ENCODE assay signal across 20 cellular contexts in the genomic region with DNA sequence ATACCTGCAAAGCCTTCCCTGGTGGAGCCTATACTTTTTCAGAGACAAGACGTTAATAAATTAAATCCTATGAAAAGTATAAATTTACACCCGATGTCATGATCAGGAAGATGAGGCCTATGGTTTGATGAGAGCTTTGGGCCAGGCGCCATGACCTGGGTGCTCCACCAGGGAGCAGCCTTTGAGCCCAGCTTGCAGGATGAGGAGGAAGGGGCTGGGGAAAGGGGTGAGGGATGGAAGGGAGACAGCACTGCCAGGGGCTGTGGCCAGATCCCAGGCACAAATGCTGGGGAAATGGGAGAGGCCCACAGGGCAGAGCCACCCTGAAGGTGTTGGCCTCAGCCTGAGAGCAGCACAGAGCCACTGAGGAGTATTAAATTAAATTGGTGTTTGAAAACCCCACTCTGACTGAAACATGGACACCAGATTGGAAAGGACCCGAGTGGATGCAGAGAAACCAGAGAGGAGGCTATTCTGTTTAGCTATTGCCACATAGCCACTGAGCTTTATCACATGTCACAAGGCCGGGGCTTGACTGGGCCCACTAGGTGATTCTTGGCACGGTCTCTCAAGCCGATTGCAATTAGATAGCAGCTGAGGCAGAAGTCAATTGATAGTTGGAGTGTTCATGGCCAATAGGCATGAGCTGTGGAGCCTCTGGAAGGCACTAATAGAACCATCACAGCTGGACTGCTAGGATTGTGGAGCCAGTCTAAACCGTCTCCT. TPM values are rescaled to one million over a fixed set of nuclear protein-coding genes. Genes with fewer than 3 reads are reported as not detected.
DNase-seq lines count a peak whose midpoint lies in the region; ATAC-seq, FAIRE-seq and TF ChIP-seq lines count a peak whose summit lies in the region.
"Had no signal": no experiment of that assay in that cellular context is flagged by ENCODE, and none has a peak within 500 bp of the region (broad histone marks: within the 10 kb centered on the region; RNA-seq: fewer than 3 reads in every experiment).

No MANE protein-coding gene starts in this region.

- H4K91ac ChIP-seq in H9 (ENCODE audit: insufficient read length, low read depth, low read length) = no peak overlapping the region

- H2BK12ac ChIP-seq in H9 (ENCODE audit: insufficient read length, low read depth, low read length) = no peak overlapping the region

- H2BK5ac ChIP-seq in H9 (ENCODE audit: insufficient read length, low read length) (no peak overlapping the region), mesendoderm (ENCODE audit: low read length) (no peak overlapping the region)

- H3K27ac ChIP-seq in C4-2B = no peak overlapping the region
- no peak overlapping the region for H3K27ac ChIP-seq in H9 (ENCODE audit: insufficient read length, low read depth, low read length)
- H3K27ac ChIP-seq in K562 (ENCODE audit: extremely low read depth, low read depth, low read length) = no peak overlapping the region
- H3K27ac ChIP-seq in mesendoderm (ENCODE audit: low read depth, low read length) = no peak overlapping the region
- H3K27ac ChIP-seq in lower lobe of right lung = no peak overlapping the region
- H3K27ac ChIP-seq: prostate gland, SJSA1, tibial nerve had no signal

- H3K79me2 ChIP-seq in H9 (ENCODE audit: insufficient read depth, low read length) = no peaks in the 10 kb centered on the region
- no peaks in the 10 kb centered on the region for H3K79me2 ChIP-seq in K562 (ENCODE audit: control insufficient read depth, insufficient read depth, low read length)
- no peaks in the 10 kb centered on the region for H3K79me2 ChIP-seq in mesendoderm (ENCODE audit: control insufficient read depth, insufficient read depth, low read length)

- no peaks in the 10 kb centered on the region for H3K79me1 ChIP-seq in H9 (ENCODE audit: insufficient read depth, low read depth, low read length, poor library complexity, severe bottlenecking)
- no peaks in the 10 kb centered on the region for H3K79me1 ChIP-seq in mesendoderm (ENCODE audit: low read length)

- H2BK120ac ChIP-seq in H9 (ENCODE audit: low read depth, low read length, poor library complexity, severe bottlenecking) = no peak overlapping the region
- H2BK120ac ChIP-seq in mesendoderm (ENCODE audit: low read depth, low read length) = no peak overlapping the region

- no peaks in the 10 kb centered on the region for H3K36me3 Mint-ChIP-seq in H9 (ENCODE audit: insufficient read depth in 1 of 3, low read depth in 3 of 3)
- no peaks in the 10 kb centered on the region for H3K36me3 Mint-ChIP-seq in Caco-2 (ENCODE audit: insufficient read depth, unreplicated experiment)

- H3K18ac ChIP-seq in H9 (ENCODE audit: insufficient read length, low read depth, low read length) (no peak overlapping the region), mesendoderm (ENCODE audit: low read length) (no peak overlapping the region)

- TF ChIP-seq EP300 in K562 (IDR thresholded peaks at IDR 0.05; ENCODE audit: low read length) = no peak

- TF ChIP-seq POLR2A in K562 (conservative IDR thresholded peaks at IDR 0.05) = no peak

- CTCF ChIA-PET in K562 (lab: Yijun Ruan, JAX; ENCODE audit: low intra/inter-chr PET ratio) (no interaction called here), Caco-2 (lab: Charles Lee) (interaction anchor here (0.7 kb wide), 1 partner anchor 9 kb away, joined by 4 read pairs; a partner anchor contains a TSS)

- DNase-seq in H9 (peak; percentile 54), K562 (ENCODE audit: extremely low read depth in 1 of 4, low spot score in 3 of 4) (peak in 2 of 4 experiments; percentile 34 to 35), mesendoderm (peak; percentile 23), lower lobe of right lung (no peak), Caco-2 (no peak)
- DNase-seq: activated CD4-positive, alpha-beta memory T cell treated with anti-CD3 and anti-CD28 coated beads, Interleukin-2, amount 10 ng/mL, durations not matched to agents 7 days and 5 days; C1 segment of cervical spinal cord; effector memory CD4-positive, alpha-beta T cell; GOT3; kidney; NCI-H2081 treated with DMSO at 0.1 percent for 48 hours; NK-92 treated with Interleukin-12 subunit alpha and Interleukin-12 subunit beta, amount 100 ng/mL, for 24 hours had no signal

- H3K36me3 ChIP-seq in K562 (ENCODE audit: control insufficient read depth, insufficient read depth, low read length) (no peaks in the 10 kb centered on the region), mesendoderm (ENCODE audit: control insufficient read depth, insufficient read depth, low read length) (no peaks in the 10 kb centered on the region), lower lobe of right lung (no peaks in the 10 kb centered on the region), Caco-2 (ENCODE audit: control insufficient read depth, insufficient read depth, low read length) (no peaks in the 10 kb centered on the region)
- H3K36me3 ChIP-seq: prostate gland, SJSA1, tibial nerve had no signal

- ATAC-seq in K562 (0 out of 3 replicates have a peak, but pooled peaks have one; percentile 19), GM18907 (IDR thresholded peaks at IDR 0.05; ENCODE audit: unreplicated experiment) (no peak), HG02852 (IDR thresholded peaks at IDR 0.05; ENCODE audit: unreplicated experiment) (no peak), lower lobe of right lung (no peak)
- ATAC-seq: activated T-helper 17 cell treated with anti-CD3 and anti-CD28 coated beads, Interleukin-2, amount 50 U/mL, for 72 hours had no signal

- intact Hi-C loops in K562 (cut with micrococcal nuclease) = no loop called here
- intact Hi-C loops in lower lobe of right lung (cut with DNase I) = no loop called here
- intact Hi-C loops in Caco-2 (cut with micrococcal nuclease; ENCODE audit: unreplicated experiment) = no loop called here

- POLR2A ChIA-PET in K562 (lab: Yijun Ruan, JAX) (no interaction called here), Caco-2 (lab: Charles Lee) (no interaction called here)

- H3K27me3 Mint-ChIP-seq in H9 (ENCODE audit: low read depth) (peaks cover 60% of the 10 kb centered on the region), Caco-2 (ENCODE audit: insufficient read depth, unreplicated experiment) (no peaks in the 10 kb centered on the region)
- H3K27me3 Mint-ChIP-seq: activated CD4-positive, alpha-beta memory T cell treated with anti-CD3 and anti-CD28 coated beads, Interleukin-2, amount 10 ng/mL, durations not matched to agents 7 days and 5 days had no signal

- WGBS in H9 (ENCODE audit: extremely low coverage, insufficient read length, low lambda C conversion rate) = no CpG with 5 or more reads among the region's 8 CpGs
- WGBS in K562 (ENCODE audit: insufficient coverage, low coverage, missing lambda C conversion rate) = 10% methylated on average over 8 of the region's 8 CpGs
- no CpG with 5 or more reads among the region's 8 CpGs for WGBS in mesendoderm (ENCODE audit: extremely low coverage, insufficient coverage, low lambda C conversion rate)

- H3K27ac Mint-ChIP-seq in H9 (no peak overlapping the region), Caco-2 (ENCODE audit: unreplicated experiment) (no peak overlapping the region)
- H3K27ac Mint-ChIP-seq: activated CD4-positive, alpha-beta memory T cell treated with anti-CD3 and anti-CD28 coated beads, Interleukin-2, amount 10 ng/mL, durations not matched to agents 7 days and 5 days; activated T-helper 17 cell treated with anti-CD3 and anti-CD28 coated beads, Interleukin-2, amount 50 U/mL, for 72 hours had no signal

- H3K14ac ChIP-seq in H9 (ENCODE audit: insufficient read depth, low read length) = no peak overlapping the region

- H2BK20ac ChIP-seq in H9 (ENCODE audit: low read depth, low read length, poor library complexity, severe bottlenecking) = no peak overlapping the region

- no peaks in the 10 kb centered on the region for H3K9me1 ChIP-seq in K562 (ENCODE audit: control insufficient read depth, insufficient read depth, low read length)

- peaks cover 7 to 8% of the 10 kb centered on the region in 2 experiments for H3K4me1 Mint-ChIP-seq in H9
- H3K4me1 Mint-ChIP-seq in Caco-2 (ENCODE audit: low read depth, unreplicated experiment) = no peaks in the 10 kb centered on the region
- H3K4me1 Mint-ChIP-seq: activated CD4-positive, alpha-beta memory T cell treated with anti-CD3 and anti-CD28 coated beads, Interleukin-2, amount 10 ng/mL, durations not matched to agents 7 days and 5 days; activated T-helper 17 cell treated with anti-CD3 and anti-CD28 coated beads, Interleukin-2, amount 50 U/mL, for 72 hours had no signal

- no peak overlapping the region for H3K23ac ChIP-seq in H9 (ENCODE audit: insufficient read length, low read depth, low read length)
- no peak overlapping the region for H3K23ac ChIP-seq in mesendoderm (ENCODE audit: low read length)

- peak; percentile 24 for TF ChIP-seq CTCF in C4-2B (conservative IDR thresholded peaks at IDR 0.05)
- TF ChIP-seq CTCF in H9 (conservative IDR thresholded peaks at IDR 0.05) = peak; percentile 67; the same call in 2 of the 3 replicates
- TF ChIP-seq CTCF in K562 (IDR thresholded peaks at IDR 0.05 in 2 of 3, conservative IDR thresholded peaks at IDR 0.05 in 1 of 3; ENCODE audit: insufficient read depth in 2 of 3, low read depth in 1 of 3, low read length in 3 of 3) = peak in 2 of 3 experiments; percentile 34 to 45; a peak in 4 of 6 replicates
- TF ChIP-seq CTCF in lower lobe of right lung (IDR thresholded peaks at IDR 0.05) = no peak
- peak in 1 of 2 experiments; percentile 2 for TF ChIP-seq CTCF in Caco-2 (IDR thresholded peaks at IDR 0.05; ENCODE audit: insufficient read depth in 1 of 2, low read depth in 1 of 2, low read length in 1 of 2, severe bottlenecking in 1 of 2, unreplicated experiment in 1 of 2)

- H3K4me3 Mint-ChIP-seq in H9 (no peak overlapping the region; a peak in 1 of 5 replicates), Caco-2 (ENCODE audit: unreplicated experiment) (no peak overlapping the region)
- H3K4me3 Mint-ChIP-seq: activated CD4-positive, alpha-beta memory T cell treated with anti-CD3 and anti-CD28 coated beads, Interleukin-2, amount 10 ng/mL, durations not matched to agents 7 days and 5 days; activated T-helper 17 cell treated with anti-CD3 and anti-CD28 coated beads, Interleukin-2, amount 50 U/mL, for 72 hours had no signal

- H4K20me1 ChIP-seq in H9 (ENCODE audit: control insufficient read depth, insufficient read depth, insufficient read length) = no peaks in the 10 kb centered on the region
- no peaks in the 10 kb centered on the region for H4K20me1 ChIP-seq in K562 (replicated peaks; ENCODE audit: control insufficient read depth, insufficient read depth, low read length)

- H4K8ac ChIP-seq in H9 (replicated peaks; ENCODE audit: insufficient read length, low read depth, low read length) (no peak overlapping the region), mesendoderm (ENCODE audit: low read depth, low read length) (no peak overlapping the region)

- no peak overlapping the region for H3K4me2 ChIP-seq in H9 (ENCODE audit: insufficient read depth, insufficient read length, low read length)
- H3K4me2 ChIP-seq in K562 (ENCODE audit: insufficient read depth, low read length) = no peak overlapping the region
- no peak overlapping the region for H3K4me2 ChIP-seq in mesendoderm (ENCODE audit: low read length)

- BruUV-seq in K562 (replicated peaks; lab: Mats Ljungman, UMichigan) (no TSS peak), Caco-2 (replicated peaks; lab: Mats Ljungman, UMichigan) (no TSS peak)

- H3K27me3 ChIP-seq in H9 (ENCODE audit: insufficient read depth, low read length) (no peaks in the 10 kb centered on the region), K562 (ENCODE audit: control insufficient read depth in 2 of 2, insufficient read depth in 2 of 2, low read length in 2 of 2) (peaks cover 19 to 47% of the 10 kb centered on the region in 2 experiments; a peak in 4 of 5 replicates), mesendoderm (ENCODE audit: insufficient read depth, low read length, poor library complexity) (no peaks in the 10 kb centered on the region), lower lobe of right lung (ENCODE audit: low read depth) (no peaks in the 10 kb centered on the region), Caco-2 (replicated peaks; ENCODE audit: control insufficient read depth, insufficient read depth, low read length) (no peaks in the 10 kb centered on the region)
- H3K27me3 ChIP-seq: SJSA1, tibial nerve had no signal

- no peaks in the 10 kb centered on the region for H3K23me2 ChIP-seq in H9 (ENCODE audit: insufficient read length, low read depth, low read length, poor library complexity, severe bottlenecking)

- H3K4me1 ChIP-seq in H9 (ENCODE audit: insufficient read depth, low read length) = no peaks in the 10 kb centered on the region; the same call in 1 of the 2 replicates
- peaks cover 0 to 12% of the 10 kb centered on the region in 2 experiments; a peak in 2 of 5 replicates for H3K4me1 ChIP-seq in K562 (replicated peaks in 1 of 2; ENCODE audit: control insufficient read depth in 2 of 2, insufficient read depth in 2 of 2, low read length in 2 of 2)
- no peaks in the 10 kb centered on the region for H3K4me1 ChIP-seq in mesendoderm (ENCODE audit: control insufficient read depth, low read depth, low read length)
- no peaks in the 10 kb centered on the region for H3K4me1 ChIP-seq in lower lobe of right lung
- H3K4me1 ChIP-seq in Caco-2 = peaks cover 14% of the 10 kb centered on the region
- H3K4me1 ChIP-seq: prostate gland, SJSA1 had no signal

- H4K5ac ChIP-seq in H9 (ENCODE audit: insufficient read length, low read depth, low read length) (no peak overlapping the region), mesendoderm (ENCODE audit: low read length) (no peak overlapping the region)

- no peak overlapping the region for H2AFZ ChIP-seq in H9 (ENCODE audit: low read length)
- H2AFZ ChIP-seq in K562 (ENCODE audit: low read depth, low read length) = no peak overlapping the region

- TF ChIP-seq RAD21 in K562 (CRISPR knock-in tag; conservative IDR thresholded peaks at IDR 0.05 in 1 of 2, IDR thresholded peaks at IDR 0.05 in 1 of 2) = peak in 1 of 2 experiments; percentile 14; a peak in 1 of 4 replicates

- no peak overlapping the region for H2AK5ac ChIP-seq in H9 (ENCODE audit: insufficient read length, low read length)
- no peak overlapping the region for H2AK5ac ChIP-seq in mesendoderm (ENCODE audit: low read length)

- H3K9ac ChIP-seq in H9 (ENCODE audit: extremely low read depth, insufficient read length, low read length) (no peak overlapping the region), K562 (ENCODE audit: insufficient read depth in 1 of 2, low read depth in 2 of 2, low read length in 2 of 2) (no peak overlapping the region), mesendoderm (ENCODE audit: low read length) (no peak overlapping the region)

- H3T11ph ChIP-seq in H9 (ENCODE audit: low read length) = no peak overlapping the region

- H3K4me3 ChIP-seq in K562 = no peak overlapping the region
- H3K4me3 ChIP-seq in mesendoderm (ENCODE audit: low read length) = no peak overlapping the region
- no peak overlapping the region for H3K4me3 ChIP-seq in lower lobe of right lung
- no peak overlapping the region for H3K4me3 ChIP-seq in Caco-2 (ENCODE audit: low read depth, low read length)
- H3K4me3 ChIP-seq: prostate gland, SJSA1, tibial nerve had no signal

- no peak overlapping the region for H2BK15ac ChIP-seq in H9 (ENCODE audit: low read depth, low read length)
- H2BK15ac ChIP-seq in mesendoderm (replicated peaks; ENCODE audit: low read depth) = no peak overlapping the region

- H3K56ac ChIP-seq in H9 (ENCODE audit: insufficient read length, low read depth, low read length) = no peak overlapping the region
- no peak overlapping the region for H3K56ac ChIP-seq in mesendoderm (ENCODE audit: low read length)

- in situ Hi-C loops in K562 (cut with MboI) = loop anchor here (10.0 kb wide), 1 partner anchor 642 kb away; a partner anchor contains a TSS

- no peaks in the 10 kb centered on the region for H3K9me3 ChIP-seq in H9 (ENCODE audit: control insufficient read depth, low read depth, low read length)
- no peaks in the 10 kb centered on the region for H3K9me3 ChIP-seq in K562 (replicated peaks; ENCODE audit: control insufficient read depth, insufficient read depth, low read depth, low read length)
- H3K9me3 ChIP-seq in lower lobe of right lung = no peaks in the 10 kb centered on the region
- H3K9me3 ChIP-seq in Caco-2 = no peaks in the 10 kb centered on the region
- H3K9me3 ChIP-seq: prostate gland, SJSA1, tibial nerve had no signal

- H3K4ac ChIP-seq in H9 (ENCODE audit: low read depth, low read length) = no peak overlapping the region
- no peak overlapping the region for H3K4ac ChIP-seq in mesendoderm (ENCODE audit: low read depth, low read length)

- FAIRE-seq in K562 (lab: Jason Lieb, UNC) = no peak
- FAIRE-seq: astrocyte, kidney had no signal

- H3K9me3 Mint-ChIP-seq in H9 = no peaks in the 10 kb centered on the region
- no peaks in the 10 kb centered on the region for H3K9me3 Mint-ChIP-seq in Caco-2 (ENCODE audit: unreplicated experiment)
- H3K9me3 Mint-ChIP-seq: activated CD4-positive, alpha-beta memory T cell treated with anti-CD3 and anti-CD28 coated beads, Interleukin-2, amount 10 ng/mL, durations not matched to agents 7 days and 5 days; activated T-helper 17 cell treated with anti-CD3 and anti-CD28 coated beads, Interleukin-2, amount 50 U/mL, for 72 hours had no signal

RNA-seq across cellular contexts. Expression of a gene that starts 9.6 kb away (rescaled TPM):
- total RNA-seq in H9 (2021) = 36.9 and 39.8 TPM in 2 replicates
- total RNA-seq in K562 (2011; cell fraction: chromatin; rRNA removed; ENCODE audit: low replicate concordance) = 52.2 and 88.3 TPM in 2 replicates
- total RNA-seq in K562 (2011; cell fraction: nucleolus; rRNA removed) = 76.5 and 80.0 TPM in 2 replicates
- 71.1 and 87.4 TPM in 2 replicates for total RNA-seq in K562 (2011; cell fraction: nucleoplasm; rRNA removed)
- total RNA-seq in K562 (2014; rRNA removed) = 31.8 and 40.7 TPM in 2 replicates
- 22.4 and 30.3 TPM in 2 replicates for total RNA-seq in K562 (2014; rRNA removed; fragmentation: Illumina TruSeq; extraction: Trizol)
- total RNA-seq in K562 (2015; rRNA removed; fragmentation: Illumina TruSeq; extraction: Trizol) = 28.4 and 29.2 TPM in 2 replicates
- 36.6 and 37.5 TPM in 2 replicates for total RNA-seq in K562 (2021)
- polyA plus RNA-seq in K562 (2011; rRNA removed) = 41.0 and 53.4 TPM in 2 replicates
- polyA plus RNA-seq in K562 (2011; cell fraction: cytosol; rRNA removed) = 45.5 and 47.0 TPM in 2 replicates
- polyA plus RNA-seq in K562 (2011; cell fraction: nucleus; rRNA removed) = 139 and 155 TPM in 2 replicates
- 22.1 and 42.2 TPM in 2 replicates for polyA plus RNA-seq in K562 (2012)
- polyA plus RNA-seq in K562 (2014; fragmentation: Illumina TruSeq; extraction: Trizol) = 34.8 and 35.9 TPM in 2 replicates
- polyA plus RNA-seq in K562 (2014; fragmentation: Nextera tagmentation; extraction: Ambion mirVana) = 10 to 100 TPM; 13.8 to 21.0 TPM
- 30.4 and 38.3 TPM in 2 replicates for polyA plus RNA-seq in K562 (2014; rRNA removed)
- 33.9 and 36.1 TPM in 2 replicates for polyA minus RNA-seq in K562 (2011; rRNA and poly(A)+ RNA removed)
- 25.0 and 26.4 TPM in 2 replicates for polyA minus RNA-seq in K562 (2011; cell fraction: cytosol; rRNA and poly(A)+ RNA removed)
- 39.6 and 44.7 TPM in 2 replicates for polyA minus RNA-seq in K562 (2011; cell fraction: nucleus; rRNA and poly(A)+ RNA removed)
- 15.4 TPM for polyA plus RNA-seq in mesendoderm (2013, experiment 1 of 2)
- polyA plus RNA-seq in mesendoderm (2013, experiment 2 of 2) = 15.0 TPM
- 19.4 TPM for total RNA-seq in lower lobe of right lung
- total RNA-seq in Caco-2 (2022) = 23.8 and 26.8 TPM in 2 replicates

Comparison
In these comparisons a context has a peak if more than half of its experiments do, and no peak if none do; other contexts are left out.
1. DNase-seq: peak in H9 (single experiment) and mesendoderm (single experiment); none in lower lobe of right lung (single experiment) and Caco-2 (0 of 2).